Comparison of ENCODE assay signal across 18 cellular contexts in genomic region chr4:187167126-187167525, GRCh38.
"Had no signal": no experiment of that assay in that cellular context is flagged by ENCODE, and none has a peak within 500 bp of the region (broad histone marks: within the 10 kb centered on the region; RNA-seq: fewer than 3 reads in every experiment).

No MANE protein-coding gene starts in this region.

- H3K27ac ChIP-seq: adrenal gland, esophagus muscularis mucosa, psoas muscle, suprapubic skin had no signal

- H3K4me1 Mint-ChIP-seq: activated B cell treated with CpG ODN at 0.5 μM for 24 hours, naive B cell had no signal

- H3K9me3 Mint-ChIP-seq: activated CD4-positive, alpha-beta memory T cell treated with anti-CD3 and anti-CD28 coated beads for 36 hours; dendritic cell treated with granulocyte-macrophage colony-stimulating factor and Interleukin-4, amounts not matched to agents 40 ng/mL and 50 ng/mL, for 4 days; type B pancreatic cell had no signal

- H3K9me3 ChIP-seq: adrenal gland, esophagus muscularis mucosa, psoas muscle, suprapubic skin had no signal

- H3K27me3 Mint-ChIP-seq: activated B cell treated with CpG ODN at 0.5 μM for 24 hours; activated CD4-positive, alpha-beta memory T cell treated with anti-CD3 and anti-CD28 coated beads for 36 hours; dendritic cell treated with granulocyte-macrophage colony-stimulating factor and Interleukin-4, amounts not matched to agents 40 ng/mL and 50 ng/mL, for 4 days; naive B cell; stimulated activated naive CD8-positive, alpha-beta T cell treated with anti-CD3 and anti-CD28 coated beads, Interleukin-15, Interleukin-2, amounts not matched to agents 100 ng/mL and 50 ng/mL, for 24 hours; type B pancreatic cell had no signal

- H3K27me3 ChIP-seq: adrenal gland, esophagus muscularis mucosa, suprapubic skin had no signal

- H3K4me3 ChIP-seq: adrenal gland, esophagus muscularis mucosa, psoas muscle, suprapubic skin had no signal

- H3K4me1 ChIP-seq: adrenal gland, esophagus muscularis mucosa, psoas muscle, suprapubic skin had no signal

- H3K36me3 Mint-ChIP-seq: activated CD4-positive, alpha-beta memory T cell treated with anti-CD3 and anti-CD28 coated beads for 36 hours; activated naive CD4-positive, alpha-beta T cell treated with anti-CD3 and anti-CD28 coated beads, Interleukin-2, amount 50 U/mL, for 72 hours; naive B cell; type B pancreatic cell had no signal

- H3K27ac Mint-ChIP-seq: activated B cell treated with CpG ODN at 0.5 μM for 24 hours; activated CD4-positive, alpha-beta memory T cell treated with anti-CD3 and anti-CD28 coated beads for 36 hours; activated naive CD4-positive, alpha-beta T cell treated with anti-CD3 and anti-CD28 coated beads, Interleukin-2, amount 50 U/mL, for 72 hours; activated T-helper 1 cell treated with anti-CD3 and anti-CD28 coated beads, Interleukin-12 subunit alpha, Interleukin-12 subunit beta, Interleukin-2, Interleukin-4 antibody, amounts not matched to agents 30 ng/mL and 10 ng/mL and 1 ng/mL, durations not matched to agents 14 hours and 24 hours and 36 hours; dendritic cell treated with granulocyte-macrophage colony-stimulating factor and Interleukin-4, amounts not matched to agents 40 ng/mL and 50 ng/mL, for 4 days; naive B cell; stimulated activated naive CD8-positive, alpha-beta T cell treated with anti-CD3 and anti-CD28 coated beads, Interleukin-15, Interleukin-2, amounts not matched to agents 100 ng/mL and 50 ng/mL, for 24 hours; type B pancreatic cell had no signal

- H3K36me3 ChIP-seq: adrenal gland, esophagus muscularis mucosa, suprapubic skin had no signal

- DNase-seq: activated B cell treated with CpG ODN at 0.5 μM for 24 hours; activated CD4-positive, alpha-beta memory T cell treated with anti-CD3 and anti-CD28 coated beads for 36 hours; activated CD4-positive, alpha-beta T cell treated with anti-CD3 and anti-CD28 coated beads for 4 hours; activated gamma-delta T cell treated with Interleukin-2 at 50 U/mL for 16 hours; activated T-cell treated with anti-CD3 and anti-CD28 coated beads for 4 hours; adrenal gland; effector CD8-positive, alpha-beta T cell; mammary epithelial cell; naive B cell; psoas muscle; right cardiac atrium had no signal

- ATAC-seq: activated naive CD4-positive, alpha-beta T cell treated with anti-CD3 and anti-CD28 coated beads, Interleukin-2, amount 50 U/mL, for 72 hours; psoas muscle; right cardiac atrium had no signal

- H3K4me3 Mint-ChIP-seq: activated B cell treated with CpG ODN at 0.5 μM for 24 hours; activated CD4-positive, alpha-beta memory T cell treated with anti-CD3 and anti-CD28 coated beads for 36 hours; activated T-helper 1 cell treated with anti-CD3 and anti-CD28 coated beads, Interleukin-12 subunit alpha, Interleukin-12 subunit beta, Interleukin-2, Interleukin-4 antibody, amounts not matched to agents 30 ng/mL and 10 ng/mL and 1 ng/mL, durations not matched to agents 14 hours and 24 hours and 36 hours; dendritic cell treated with granulocyte-macrophage colony-stimulating factor and Interleukin-4, amounts not matched to agents 40 ng/mL and 50 ng/mL, for 4 days; naive B cell; stimulated activated naive CD8-positive, alpha-beta T cell treated with anti-CD3 and anti-CD28 coated beads, Interleukin-15, Interleukin-2, amounts not matched to agents 100 ng/mL and 50 ng/mL, for 24 hours; type B pancreatic cell had no signal
